In genomic region chr1:236774926-236775325, GRCh38 we compare ENCODE assay signal across 9 cellular contexts. TPM values are rescaled to one million over a fixed set of nuclear protein-coding genes. Genes with fewer than 3 reads are reported as not detected.
DNase-seq lines count a peak whose midpoint lies in the region; ATAC-seq, FAIRE-seq and TF ChIP-seq lines count a peak whose summit lies in the region.
"Had no signal": no experiment of that assay in that cellular context is flagged by ENCODE, and none has a peak within 500 bp of the region (broad histone marks: within the 10 kb centered on the region; RNA-seq: fewer than 3 reads in every experiment).

No MANE protein-coding gene starts in this region.

- no peaks in the 10 kb centered on the region for H3K9me3 ChIP-seq in OCI-LY1 (ENCODE audit: low read length)

- H3K4me3 ChIP-seq in GM12865 (ENCODE audit: low read depth, low read length): no peak overlapping the region
- H3K4me3 ChIP-seq in OCI-LY1 (ENCODE audit: low read depth, low read length, poor library complexity, severe bottlenecking): no peak overlapping the region
- H3K4me3 ChIP-seq in fibroblast of mammary gland (ENCODE audit: control insufficient read depth, low read depth, low read length): no peak overlapping the region

- peaks cover 8% of the 10 kb centered on the region for H3K27me3 Mint-ChIP-seq in progenitor cell of endocrine pancreas

- no peak overlapping the region for H2AFZ ChIP-seq in OCI-LY1 (ENCODE audit: low read length)

- no peaks in the 10 kb centered on the region for H3K79me2 ChIP-seq in OCI-LY1 (ENCODE audit: insufficient read depth, low read length)

- H3K27ac ChIP-seq in OCI-LY1 (ENCODE audit: low read depth, low read length, poor library complexity, severe bottlenecking): no peak overlapping the region

- no peaks in the 10 kb centered on the region for H3K36me3 ChIP-seq in OCI-LY1 (ENCODE audit: insufficient read depth, low read length)

- TF ChIP-seq CTCF in GM12865 (IDR thresholded peaks at IDR 0.05; ENCODE audit: insufficient read depth, low read depth, low read length, missing control alignments) (peak; percentile 9), OCI-LY1 (IDR thresholded peaks at IDR 0.05; ENCODE audit: low read length) (peak; percentile 37; the same call in 1 of the 2 replicates), fibroblast of mammary gland (conservative IDR thresholded peaks at IDR 0.05; ENCODE audit: control insufficient read depth, insufficient read depth, low read depth, low read length) (peak; percentile 38), progenitor cell of endocrine pancreas (IDR thresholded peaks at IDR 0.05; ENCODE audit: unreplicated experiment) (peak; percentile 35)

- no peak for DNase-seq in GM12865 (ENCODE audit: low read depth)
- peak; percentile 42 for DNase-seq in fibroblast of mammary gland (ENCODE audit: low read depth)
- no peak for DNase-seq in progenitor cell of endocrine pancreas (ENCODE audit: low spot score, unreplicated experiment)
- no peak for DNase-seq in GM19239 (ENCODE audit: insufficient read length, low spot score)
- no peak for DNase-seq in stimulated activated CD4-positive, alpha-beta T cell treated with anti-CD3 and anti-CD28 coated beads, Interleukin-4, amount 100 ng/mL, for 1 hour
- no peak for DNase-seq in DMS114 treated with DMSO at 0.1 percent for 48 hours (lab: John Stamatoyannopoulos, UW; ENCODE audit: unreplicated experiment)
- DNase-seq: effector memory CD8-positive, alpha-beta T cell had no signal

- peaks cover 16% of the 10 kb centered on the region for H3K9me3 Mint-ChIP-seq in progenitor cell of endocrine pancreas (ENCODE audit: low read depth)

- H3K4me1 Mint-ChIP-seq in progenitor cell of endocrine pancreas (ENCODE audit: low read depth): peaks cover 2% of the 10 kb centered on the region

- FAIRE-seq in GM19239 (lab: Jason Lieb, UNC): no peak

- H3K9ac ChIP-seq in OCI-LY1 (ENCODE audit: low read length): no peak overlapping the region

- no peaks in the 10 kb centered on the region for H3K4me1 ChIP-seq in OCI-LY1 (ENCODE audit: insufficient read depth, low read length, severe bottlenecking)

- H3K4me3 Mint-ChIP-seq in progenitor cell of endocrine pancreas (ENCODE audit: low read depth): no peak overlapping the region
- H3K4me3 Mint-ChIP-seq: effector memory CD8-positive, alpha-beta T cell had no signal

- H3K4me2 ChIP-seq in OCI-LY1 (ENCODE audit: low read length): no peak overlapping the region

- H3F3A ChIP-seq in OCI-LY1 (ENCODE audit: insufficient read depth, low read length): no peaks in the 10 kb centered on the region

- ATAC-seq in GM18867 (IDR thresholded peaks at IDR 0.05; ENCODE audit: unreplicated experiment): no peak
- ATAC-seq: effector memory CD8-positive, alpha-beta T cell had no signal

- H3K9me2 ChIP-seq in OCI-LY1 (ENCODE audit: low read depth, low read length): no peaks in the 10 kb centered on the region

- H4K20me1 ChIP-seq in OCI-LY1 (ENCODE audit: insufficient read depth, low read length): no peaks in the 10 kb centered on the region

- no peaks in the 10 kb centered on the region; the same call in 1 of the 2 replicates for H3K27me3 ChIP-seq in OCI-LY1 (ENCODE audit: insufficient read depth, low read length)

- H3K27ac Mint-ChIP-seq in progenitor cell of endocrine pancreas: no peak overlapping the region
- H3K27ac Mint-ChIP-seq: effector memory CD8-positive, alpha-beta T cell had no signal

- no peaks in the 10 kb centered on the region for H3K36me3 Mint-ChIP-seq in progenitor cell of endocrine pancreas (ENCODE audit: insufficient read depth)

RNA-seq across cellular contexts. Expression of gene MTR, which starts 20.2 kb away (rescaled TPM):
- total RNA-seq in progenitor cell of endocrine pancreas: 29.7 and 32.3 TPM in 2 replicates
